ENCODE assay signal across 1 cellular context in the genomic region with DNA sequence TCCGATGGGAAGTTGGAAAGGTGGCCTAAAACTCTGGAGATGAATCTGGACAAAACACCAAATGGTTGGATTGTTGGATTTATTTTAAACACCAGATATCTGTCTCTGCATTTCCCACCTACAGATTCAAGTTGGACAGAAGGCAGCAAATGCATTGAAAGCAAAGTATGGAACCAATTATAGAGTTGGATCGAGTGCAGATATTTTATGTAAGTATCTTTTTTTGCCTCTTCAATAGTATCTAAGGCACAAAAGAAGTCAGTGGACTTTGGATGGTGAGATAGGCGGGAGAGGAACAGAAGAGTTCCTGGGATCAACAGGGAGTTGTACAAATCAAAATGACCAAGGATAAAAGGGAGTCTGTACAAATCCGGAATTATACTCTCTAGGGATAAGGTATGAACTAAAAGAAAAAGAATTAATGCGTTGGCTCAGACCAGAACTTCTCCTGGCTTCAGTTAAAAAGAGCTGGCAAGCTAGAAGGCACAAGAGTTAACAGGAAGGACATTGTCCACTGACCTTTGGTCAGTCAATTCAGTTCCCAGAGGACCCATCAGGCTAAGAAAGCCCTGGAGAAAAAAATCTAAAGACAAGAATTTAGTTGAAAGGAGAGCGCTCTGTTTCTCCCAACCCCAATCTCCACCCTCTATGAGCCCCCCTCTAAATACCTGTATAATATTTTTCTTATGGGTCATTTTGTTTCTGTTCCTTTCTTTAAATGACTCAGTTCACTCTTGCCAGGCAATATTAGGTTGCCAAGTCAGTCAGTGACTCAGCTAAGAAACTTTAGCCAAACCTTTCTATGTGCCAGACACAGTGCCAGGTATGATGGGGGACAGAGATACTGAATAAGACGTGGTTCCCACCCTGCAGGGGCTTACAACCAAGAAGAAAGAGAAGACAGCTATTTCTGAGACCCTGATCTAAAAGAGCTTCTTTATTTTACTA.
TF ChIP-seq lines count a peak whose summit lies in the region.

No MANE protein-coding gene starts in this region.

TF ChIP-seq in liver, 16 proteins besides CTCF, POLR2A, EP300 and RAD21 (continued from another document):
- peak; percentile 82 to 84 for TF ChIP-seq HNF4A (conservative IDR thresholded peaks at IDR 0.05)
- no peak for TF ChIP-seq FOXA1 (IDR thresholded peaks at IDR 0.05)
- peak; percentile 21 to 57 for TF ChIP-seq RXRA (IDR thresholded peaks at IDR 0.05)
TF ChIP-seq in liver: peak in this region for 5.
